14 cellular contexts compared by ENCODE assay signal in genomic region chr18:63140997-63141776, GRCh38.
DNase-seq lines count a peak whose midpoint lies in the region; ATAC-seq and TF ChIP-seq lines count a peak whose summit lies in the region.
"Had no signal": no experiment of that assay in that cellular context is flagged by ENCODE, and none has a peak within 500 bp of the region (broad histone marks: within the 10 kb centered on the region; RNA-seq: fewer than 3 reads in every experiment).

No MANE protein-coding gene starts in this region.

- no peaks in the 10 kb centered on the region for H3K9me3 ChIP-seq in Karpas-422 (ENCODE audit: low read length)
- H3K9me3 ChIP-seq: Caco-2, lower lobe of right lung, stomach had no signal

- TF ChIP-seq CTCF in activated B cell treated with CpG ODN at 0.5 μM for 24 hours (IDR thresholded peaks at IDR 0.05), result no peak

- no peak for ATAC-seq in activated B cell treated with CpG ODN at 0.5 μM for 24 hours (ENCODE audit: low read depth)
- ATAC-seq: foreskin keratinocyte, lower lobe of right lung had no signal

- peaks cover 80% of the 10 kb centered on the region for H3K4me1 Mint-ChIP-seq in activated CD4-positive, alpha-beta T cell treated with anti-CD3 and anti-CD28 coated beads, Interleukin-2, amount 10 ng/mL, durations not matched to agents 7 days and 5 days
- H3K4me1 Mint-ChIP-seq in activated B cell treated with CpG ODN at 0.5 μM for 24 hours, result peaks cover 92% of the 10 kb centered on the region

- peak overlapping the region; percentile 52 for H3K9ac ChIP-seq in Karpas-422 (ENCODE audit: low read length)

- intact Hi-C loops in activated B cell treated with CpG ODN at 0.5 μM for 24 hours (cut with micrococcal nuclease), result loop anchor here (1.0 to 2.0 kb wide), 2 partner anchors 10 to 282 kb away; partner anchors contain the start of gene VPS4B

- H3K4me3 Mint-ChIP-seq in activated CD4-positive, alpha-beta T cell treated with anti-CD3 and anti-CD28 coated beads, Interleukin-2, amount 10 ng/mL, durations not matched to agents 7 days and 5 days, result no peak overlapping the region
- peak overlapping the region; percentile 76 for H3K4me3 Mint-ChIP-seq in activated B cell treated with CpG ODN at 0.5 μM for 24 hours
- H3K4me3 Mint-ChIP-seq: activated naive CD4-positive, alpha-beta T cell treated with anti-CD3 and anti-CD28 coated beads for 36 hours had no signal

- H2AFZ ChIP-seq in Karpas-422 (ENCODE audit: low read length), result no peak overlapping the region

- no peaks in the 10 kb centered on the region for H3K9me2 ChIP-seq in Karpas-422 (replicated peaks; ENCODE audit: insufficient read depth, low read length)

- peak overlapping the region; percentile 46 for H3K4me3 ChIP-seq in Karpas-422 (ENCODE audit: low read length)
- H3K4me3 ChIP-seq: lower lobe of right lung, stomach had no signal

- peak overlapping the region; percentile 34 for H3K27ac Mint-ChIP-seq in activated CD4-positive, alpha-beta T cell treated with anti-CD3 and anti-CD28 coated beads, Interleukin-2, amount 10 ng/mL, durations not matched to agents 7 days and 5 days
- H3K27ac Mint-ChIP-seq in activated B cell treated with CpG ODN at 0.5 μM for 24 hours, result peak overlapping the region; percentile 93
- H3K27ac Mint-ChIP-seq: activated naive CD4-positive, alpha-beta T cell treated with anti-CD3 and anti-CD28 coated beads for 36 hours had no signal

- peaks cover 61% of the 10 kb centered on the region for H3K79me2 ChIP-seq in Karpas-422 (ENCODE audit: low read length)

- no peaks in the 10 kb centered on the region for H3K9me3 Mint-ChIP-seq in activated CD4-positive, alpha-beta T cell treated with anti-CD3 and anti-CD28 coated beads, Interleukin-2, amount 10 ng/mL, durations not matched to agents 7 days and 5 days
- peaks cover 3% of the 10 kb centered on the region for H3K9me3 Mint-ChIP-seq in activated B cell treated with CpG ODN at 0.5 μM for 24 hours

- peak overlapping the region; percentile 91 for H3K27ac ChIP-seq in Karpas-422 (ENCODE audit: low read length)
- H3K27ac ChIP-seq: foreskin keratinocyte had no signal

- H3K4me2 ChIP-seq in Karpas-422 (ENCODE audit: low read depth, low read length, poor library complexity, severe bottlenecking), result peak overlapping the region; percentile 77

- CTCF ChIA-PET in activated CD4-positive, alpha-beta T cell treated with anti-CD3 and anti-CD28 coated beads, Interleukin-2, amount 10 ng/mL, durations not matched to agents 7 days and 5 days (lab: Charles Lee), result interaction anchor here (0.6 to 4.2 kb wide), 7 partner anchors 9 to 245 kb away, joined by 3 to 16 read pairs (median 4); no protein-coding TSS in a partner anchor
- CTCF ChIA-PET in activated B cell treated with CpG ODN at 0.5 μM for 24 hours (lab: Charles Lee), result interaction anchor here (4.3 to 7.2 kb wide), 2 partner anchors 12 to 177 kb away, joined by 18 to 48 read pairs; no protein-coding TSS in a partner anchor

- H3K27me3 Mint-ChIP-seq in activated CD4-positive, alpha-beta T cell treated with anti-CD3 and anti-CD28 coated beads, Interleukin-2, amount 10 ng/mL, durations not matched to agents 7 days and 5 days, result no peaks in the 10 kb centered on the region
- no peaks in the 10 kb centered on the region for H3K27me3 Mint-ChIP-seq in activated B cell treated with CpG ODN at 0.5 μM for 24 hours

- no peak for DNase-seq in activated CD4-positive, alpha-beta T cell treated with anti-CD3 and anti-CD28 coated beads, Interleukin-2, amount 10 ng/mL, durations not matched to agents 7 days and 5 days
- DNase-seq in activated CD4-positive, alpha-beta T cell treated with anti-CD3 and anti-CD28 coated beads for 4 hours, result no peak
- DNase-seq in Karpas-422 (peak; percentile 73), activated B cell treated with CpG ODN at 0.5 μM for 24 hours (no peak), retina (peak; percentile 58), NCI-H2081 treated with DMSO at 0.1 percent for 48 hours (lab: John Stamatoyannopoulos, UW) (no peak), HCEC 1CT (no peak), NOMO-1 (lab: John Stamatoyannopoulos, UW; ENCODE audit: unreplicated experiment in 2 of 2) (no peak)
- DNase-seq: activated naive CD4-positive, alpha-beta T cell treated with anti-CD3 and anti-CD28 coated beads for 36 hours; Caco-2; foreskin keratinocyte; lower lobe of right lung; small intestine; stomach had no signal

- peaks cover 58% of the 10 kb centered on the region for H3K36me3 Mint-ChIP-seq in activated CD4-positive, alpha-beta T cell treated with anti-CD3 and anti-CD28 coated beads, Interleukin-2, amount 10 ng/mL, durations not matched to agents 7 days and 5 days (ENCODE audit: low read depth)
- H3K36me3 Mint-ChIP-seq in activated B cell treated with CpG ODN at 0.5 μM for 24 hours (ENCODE audit: low read depth), result peaks cover 43% of the 10 kb centered on the region

- H3K4me1 ChIP-seq in Karpas-422 (ENCODE audit: low read length), result peaks cover 100% of the 10 kb centered on the region
- H3K4me1 ChIP-seq: Caco-2, foreskin keratinocyte had no signal

- H3K36me3 ChIP-seq in Karpas-422 (ENCODE audit: insufficient read depth, low read length), result 0 out of 2 replicates have a peak, but pooled peaks cover 4% of the 10 kb centered on the region
- H3K36me3 ChIP-seq: lower lobe of right lung, stomach had no signal

- H3K27me3 ChIP-seq in Karpas-422 (ENCODE audit: low read length), result no peaks in the 10 kb centered on the region
- H3K27me3 ChIP-seq: stomach had no signal

- POLR2A ChIA-PET in activated CD4-positive, alpha-beta T cell treated with anti-CD3 and anti-CD28 coated beads, Interleukin-2, amount 10 ng/mL, durations not matched to agents 7 days and 5 days (lab: Charles Lee), result no interaction called here
- POLR2A ChIA-PET in activated B cell treated with CpG ODN at 0.5 μM for 24 hours (lab: Charles Lee), result interaction anchor here (0.6 to 13.1 kb wide), 9 partner anchors 9 to 239 kb away, joined by 3 to 180 read pairs (median 6); partner anchors contain the start of gene BCL2

- H4K20me1 ChIP-seq in Karpas-422 (ENCODE audit: insufficient read depth, low read depth, low read length), result peaks cover 6% of the 10 kb centered on the region; the same call in 1 of the 2 replicates

Comparison
In these comparisons a context has a peak if more than half of its experiments do, and no peak if none do; other contexts are left out.
1. DNase-seq: peak in Karpas-422 (single experiment) and retina (single experiment); none in activated CD4-positive, alpha-beta T cell treated with anti-CD3 and anti-CD28 coated beads, Interleukin-2, amount 10 ng/mL, durations not matched to agents 7 days and 5 days (single experiment), activated CD4-positive, alpha-beta T cell treated with anti-CD3 and anti-CD28 coated beads for 4 hours (0 of 2), activated B cell treated with CpG ODN at 0.5 μM for 24 hours (single experiment), NCI-H2081 treated with DMSO at 0.1 percent for 48 hours (single experiment), HCEC 1CT (single experiment) and NOMO-1 (0 of 2).